In genomic region chr5:112160652-112161391, GRCh38 we compare ENCODE assay signal across 1 cellular context.
A peak's percentile ranks its signal among the peaks of the same experiment; 100 is the strongest.
TF ChIP-seq lines count a peak whose summit lies in the region.

No MANE protein-coding gene starts in this region.

TF ChIP-seq in K562, 482 proteins besides CTCF, POLR2A, EP300 and RAD21 (continued from another document and continues in another):
- TF ChIP-seq, protein P1, sequence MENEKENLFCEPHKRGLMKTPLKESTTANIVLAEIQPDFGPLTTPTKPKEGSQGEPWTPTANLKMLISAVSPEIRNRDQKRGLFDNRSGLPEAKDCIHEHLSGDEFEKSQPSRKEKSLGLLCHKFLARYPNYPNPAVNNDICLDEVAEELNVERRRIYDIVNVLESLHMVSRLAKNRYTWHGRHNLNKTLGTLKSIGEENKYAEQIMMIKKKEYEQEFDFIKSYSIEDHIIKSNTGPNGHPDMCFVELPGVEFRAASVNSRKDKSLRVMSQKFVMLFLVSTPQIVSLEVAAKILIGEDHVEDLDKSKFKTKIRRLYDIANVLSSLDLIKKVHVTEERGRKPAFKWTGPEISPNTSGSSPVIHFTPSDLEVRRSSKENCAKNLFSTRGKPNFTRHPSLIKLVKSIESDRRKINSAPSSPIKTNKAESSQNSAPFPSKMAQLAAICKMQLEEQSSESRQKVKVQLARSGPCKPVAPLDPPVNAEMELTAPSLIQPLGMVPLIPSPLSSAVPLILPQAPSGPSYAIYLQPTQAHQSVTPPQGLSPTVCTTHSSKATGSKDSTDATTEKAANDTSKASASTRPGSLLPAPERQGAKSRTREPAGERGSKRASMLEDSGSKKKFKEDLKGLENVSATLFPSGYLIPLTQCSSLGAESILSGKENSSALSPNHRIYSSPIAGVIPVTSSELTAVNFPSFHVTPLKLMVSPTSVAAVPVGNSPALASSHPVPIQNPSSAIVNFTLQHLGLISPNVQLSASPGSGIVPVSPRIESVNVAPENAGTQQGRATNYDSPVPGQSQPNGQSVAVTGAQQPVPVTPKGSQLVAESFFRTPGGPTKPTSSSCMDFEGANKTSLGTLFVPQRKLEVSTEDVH (IDR thresholded peaks at IDR 0.05; ENCODE audit: low read depth, partially characterized antibody) = no peak
- TF ChIP-seq NONO (IDR thresholded peaks at IDR 0.05; ENCODE audit: low read depth in 2 of 2, low read length in 1 of 2) (peak; percentile 77 to 99; a peak in 3 of 4 replicates), HLTF (IDR thresholded peaks at IDR 0.05) (peak; percentile 51; the same call in 1 of the 2 replicates), KAT7 (CRISPR knock-in tag; IDR thresholded peaks at IDR 0.05; ENCODE audit: borderline replicate concordance) (peak; percentile 78; the same call in 1 of the 2 replicates), FOXJ3 (CRISPR knock-in tag; IDR thresholded peaks at IDR 0.05) (no peak), CSDE1 (IDR thresholded peaks at IDR 0.05) (no peak), GABPB1 (CRISPR knock-in tag; IDR thresholded peaks at IDR 0.05) (peak; percentile 75), POU5F1 (IDR thresholded peaks at IDR 0.05; ENCODE audit: borderline replicate concordance, low read depth, low read length, partially characterized antibody) (no peak), SIN3B (IDR thresholded peaks at IDR 0.05; ENCODE audit: low read depth) (peak; percentile 80), GTF2E2 (tag; IDR thresholded peaks at IDR 0.05) (peak; percentile 93), HNRNPL (IDR thresholded peaks at IDR 0.05; ENCODE audit: low read depth, low read length) (no peak), CBX8 (IDR thresholded peaks at IDR 0.05; ENCODE audit: borderline replicate concordance, extremely low read depth, low read depth, low read length, poor library complexity, severe bottlenecking) (no peak), TCF7 (IDR thresholded peaks at IDR 0.05; ENCODE audit: borderline replicate concordance) (peak; percentile 52), KDM4B (IDR thresholded peaks at IDR 0.05; ENCODE audit: borderline replicate concordance in 2 of 2, low read depth in 1 of 2) (peak in 1 of 2 experiments; percentile 83; a peak in 1 of 4 replicates), C11orf30 (IDR thresholded peaks at IDR 0.05; ENCODE audit: low read depth) (peak; percentile 81), ETV1 (tag; conservative IDR thresholded peaks at IDR 0.05; ENCODE audit: low read depth) (no peak), DACH1 (IDR thresholded peaks at IDR 0.05; ENCODE audit: partially characterized antibody) (no peak), HMG20B (CRISPR knock-in tag; IDR thresholded peaks at IDR 0.05) (no peak), PHF21A (IDR thresholded peaks at IDR 0.05; ENCODE audit: borderline replicate concordance, low read depth) (no peak), ZNF274 (IDR thresholded peaks at IDR 0.05; ENCODE audit: borderline replicate concordance, low read depth, low read length) (no peak), GTF2A2 (tag; IDR thresholded peaks at IDR 0.05) (no peak), ZBTB5 (IDR thresholded peaks at IDR 0.05) (no peak), PYGO2 (tag; IDR thresholded peaks at IDR 0.05) (no peak), XRCC4 (IDR thresholded peaks at IDR 0.05; ENCODE audit: extremely low read depth, insufficient read depth, insufficient read length) (no peak), DPF2 (IDR thresholded peaks at IDR 0.05) (no peak), FOXP1 (CRISPR knock-in tag; IDR thresholded peaks at IDR 0.05) (peak; percentile 80; the same call in 1 of the 2 replicates), ZBTB11 (CRISPR knock-in tag; IDR thresholded peaks at IDR 0.05) (peak in 1 of 3 experiments; percentile 30; a peak in 1 of 6 replicates), NFE2 (IDR thresholded peaks at IDR 0.05; ENCODE audit: low read depth) (peak; percentile 51; the same call in 1 of the 2 replicates), E2F3 (CRISPR knock-in tag; IDR thresholded peaks at IDR 0.05) (0 out of 2 replicates have a peak, but pooled peaks have one; percentile 13), ZNF316 (IDR thresholded peaks at IDR 0.05) (no peak), ID3 (CRISPR knock-in tag; IDR thresholded peaks at IDR 0.05) (no peak), ID3 (tag; IDR thresholded peaks at IDR 0.05) (peak; percentile 86; the same call in 1 of the 2 replicates), ZNF639 (CRISPR knock-in tag; conservative IDR thresholded peaks at IDR 0.05 in 1 of 2, IDR thresholded peaks at IDR 0.05 in 1 of 2) (no peak), TSC22D4 (tag; IDR thresholded peaks at IDR 0.05) (no peak), ZNF395 (CRISPR knock-in tag; IDR thresholded peaks at IDR 0.05) (no peak; the same call in 1 of the 2 replicates)
- TF ChIP-seq, protein P2, sequence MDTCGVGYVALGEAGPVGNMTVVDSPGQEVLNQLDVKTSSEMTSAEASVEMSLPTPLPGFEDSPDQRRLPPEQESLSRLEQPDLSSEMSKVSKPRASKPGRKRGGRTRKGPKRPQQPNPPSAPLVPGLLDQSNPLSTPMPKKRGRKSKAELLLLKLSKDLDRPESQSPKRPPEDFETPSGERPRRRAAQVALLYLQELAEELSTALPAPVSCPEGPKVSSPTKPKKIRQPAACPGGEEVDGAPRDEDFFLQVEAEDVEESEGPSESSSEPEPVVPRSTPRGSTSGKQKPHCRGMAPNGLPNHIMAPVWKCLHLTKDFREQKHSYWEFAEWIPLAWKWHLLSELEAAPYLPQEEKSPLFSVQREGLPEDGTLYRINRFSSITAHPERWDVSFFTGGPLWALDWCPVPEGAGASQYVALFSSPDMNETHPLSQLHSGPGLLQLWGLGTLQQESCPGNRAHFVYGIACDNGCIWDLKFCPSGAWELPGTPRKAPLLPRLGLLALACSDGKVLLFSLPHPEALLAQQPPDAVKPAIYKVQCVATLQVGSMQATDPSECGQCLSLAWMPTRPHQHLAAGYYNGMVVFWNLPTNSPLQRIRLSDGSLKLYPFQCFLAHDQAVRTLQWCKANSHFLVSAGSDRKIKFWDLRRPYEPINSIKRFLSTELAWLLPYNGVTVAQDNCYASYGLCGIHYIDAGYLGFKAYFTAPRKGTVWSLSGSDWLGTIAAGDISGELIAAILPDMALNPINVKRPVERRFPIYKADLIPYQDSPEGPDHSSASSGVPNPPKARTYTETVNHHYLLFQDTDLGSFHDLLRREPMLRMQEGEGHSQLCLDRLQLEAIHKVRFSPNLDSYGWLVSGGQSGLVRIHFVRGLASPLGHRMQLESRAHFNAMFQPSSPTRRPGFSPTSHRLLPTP (IDR thresholded peaks at IDR 0.05; ENCODE audit: borderline replicate concordance, extremely low read depth, insufficient read length) = no peak
- TF ChIP-seq, protein P3, sequence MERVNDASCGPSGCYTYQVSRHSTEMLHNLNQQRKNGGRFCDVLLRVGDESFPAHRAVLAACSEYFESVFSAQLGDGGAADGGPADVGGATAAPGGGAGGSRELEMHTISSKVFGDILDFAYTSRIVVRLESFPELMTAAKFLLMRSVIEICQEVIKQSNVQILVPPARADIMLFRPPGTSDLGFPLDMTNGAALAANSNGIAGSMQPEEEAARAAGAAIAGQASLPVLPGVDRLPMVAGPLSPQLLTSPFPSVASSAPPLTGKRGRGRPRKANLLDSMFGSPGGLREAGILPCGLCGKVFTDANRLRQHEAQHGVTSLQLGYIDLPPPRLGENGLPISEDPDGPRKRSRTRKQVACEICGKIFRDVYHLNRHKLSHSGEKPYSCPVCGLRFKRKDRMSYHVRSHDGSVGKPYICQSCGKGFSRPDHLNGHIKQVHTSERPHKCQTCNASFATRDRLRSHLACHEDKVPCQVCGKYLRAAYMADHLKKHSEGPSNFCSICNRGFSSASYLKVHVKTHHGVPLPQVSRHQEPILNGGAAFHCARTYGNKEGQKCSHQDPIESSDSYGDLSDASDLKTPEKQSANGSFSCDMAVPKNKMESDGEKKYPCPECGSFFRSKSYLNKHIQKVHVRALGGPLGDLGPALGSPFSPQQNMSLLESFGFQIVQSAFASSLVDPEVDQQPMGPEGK (CRISPR knock-in tag; IDR thresholded peaks at IDR 0.05; ENCODE audit: borderline replicate concordance) = no peak; the same call in 1 of the 2 replicates
- TF ChIP-seq, protein P4, sequence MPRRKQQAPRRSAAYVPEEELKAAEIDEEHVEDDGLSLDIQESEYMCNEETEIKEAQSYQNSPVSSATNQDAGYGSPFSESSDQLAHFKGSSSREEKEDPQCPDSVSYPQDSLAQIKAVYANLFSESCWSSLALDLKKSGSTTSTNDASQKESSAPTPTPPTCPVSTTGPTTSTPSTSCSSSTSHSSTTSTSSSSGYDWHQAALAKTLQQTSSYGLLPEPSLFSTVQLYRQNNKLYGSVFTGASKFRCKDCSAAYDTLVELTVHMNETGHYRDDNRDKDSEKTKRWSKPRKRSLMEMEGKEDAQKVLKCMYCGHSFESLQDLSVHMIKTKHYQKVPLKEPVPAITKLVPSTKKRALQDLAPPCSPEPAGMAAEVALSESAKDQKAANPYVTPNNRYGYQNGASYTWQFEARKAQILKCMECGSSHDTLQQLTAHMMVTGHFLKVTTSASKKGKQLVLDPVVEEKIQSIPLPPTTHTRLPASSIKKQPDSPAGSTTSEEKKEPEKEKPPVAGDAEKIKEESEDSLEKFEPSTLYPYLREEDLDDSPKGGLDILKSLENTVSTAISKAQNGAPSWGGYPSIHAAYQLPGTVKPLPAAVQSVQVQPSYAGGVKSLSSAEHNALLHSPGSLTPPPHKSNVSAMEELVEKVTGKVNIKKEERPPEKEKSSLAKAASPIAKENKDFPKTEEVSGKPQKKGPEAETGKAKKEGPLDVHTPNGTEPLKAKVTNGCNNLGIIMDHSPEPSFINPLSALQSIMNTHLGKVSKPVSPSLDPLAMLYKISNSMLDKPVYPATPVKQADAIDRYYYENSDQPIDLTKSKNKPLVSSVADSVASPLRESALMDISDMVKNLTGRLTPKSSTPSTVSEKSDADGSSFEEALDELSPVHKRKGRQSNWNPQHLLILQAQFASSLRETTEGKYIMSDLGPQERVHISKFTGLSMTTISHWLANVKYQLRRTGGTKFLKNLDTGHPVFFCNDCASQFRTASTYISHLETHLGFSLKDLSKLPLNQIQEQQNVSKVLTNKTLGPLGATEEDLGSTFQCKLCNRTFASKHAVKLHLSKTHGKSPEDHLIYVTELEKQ (CRISPR knock-in tag; IDR thresholded peaks at IDR 0.05) = no peak
